ENCODE assay signal across 30 cellular contexts in the genomic region with DNA sequence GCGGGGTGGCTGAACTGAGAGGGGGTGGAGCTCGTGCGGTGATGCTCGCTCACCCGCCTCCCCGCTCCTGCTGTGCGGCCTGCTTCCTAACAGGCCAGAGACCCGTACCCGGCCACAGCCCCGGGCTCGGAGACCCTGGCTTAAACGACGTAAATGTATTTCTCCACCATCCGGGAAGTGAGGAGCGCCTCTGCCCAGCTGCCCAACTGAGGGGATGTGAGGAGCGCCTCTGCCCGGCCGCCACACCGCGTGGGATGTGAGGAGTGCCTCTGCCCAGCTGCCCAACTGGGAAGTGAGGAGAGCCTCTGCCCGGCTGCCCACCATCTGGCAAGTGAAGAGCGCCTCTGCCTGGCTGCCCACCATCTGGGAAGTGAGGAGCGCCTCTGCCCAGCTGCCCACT.
"Had no signal": no experiment of that assay in that cellular context is flagged by ENCODE, and none has a peak within 500 bp of the region (broad histone marks: within the 10 kb centered on the region; RNA-seq: fewer than 3 reads in every experiment).

No MANE protein-coding gene starts in this region.

- H3K9me3 ChIP-seq: adrenal gland, body of pancreas, breast epithelium had no signal

- H3K27me3 ChIP-seq: adrenal gland, body of pancreas, brain microvascular endothelial cell, breast epithelium had no signal

- H3K36me3 ChIP-seq: adrenal gland, brain microvascular endothelial cell, breast epithelium had no signal

- H3K27ac ChIP-seq: adrenal gland, body of pancreas, brain microvascular endothelial cell, breast epithelium, VCaP had no signal

- H3K4me3 ChIP-seq: adrenal gland, body of pancreas, breast epithelium had no signal

- DNase-seq: activated B cell treated with CpG ODN at 0.5 μM for 24 hours; activated CD4-positive, alpha-beta memory T cell treated with anti-CD3 and anti-CD28 coated beads for 36 hours; activated CD4-positive, alpha-beta T cell treated with anti-CD3 and anti-CD28 coated beads for 4 hours; activated CD4-positive, alpha-beta T cell treated with anti-CD3 and anti-CD28 coated beads, Interleukin-2, amount 10 ng/mL, durations not matched to agents 24 days and 14 days; activated CD4-positive, alpha-beta T cell treated with anti-CD3 and anti-CD28 coated beads, Interleukin-2, amount 50 U/mL, for 1 hour; activated CD4-positive, alpha-beta T cell treated with anti-CD3 and anti-CD28 coated beads, Interleukin-2, amount 50 U/mL, for 4 hours; activated CD4-positive, CD25-positive, alpha-beta regulatory T cell treated with anti-CD3 and anti-CD28 coated beads, Interleukin-2, amount 50 U/mL, for 72 hours; activated CD8-positive, alpha-beta memory T cell treated with anti-CD3 and anti-CD28 coated beads, Interleukin-2, amount 50 U/mL, for 4 hours; activated CD8-positive, alpha-beta T cell treated with anti-CD3 and anti-CD28 coated beads for 36 hours; activated effector memory CD4-positive, alpha-beta T cell treated with anti-CD3 and anti-CD28 coated beads, Interleukin-2, amount 50 U/mL, for 16 hours; activated gamma-delta T cell treated with Interleukin-2 at 50 U/mL for 16 hours; activated naive CD4-positive, alpha-beta T cell; activated naive CD4-positive, alpha-beta T cell treated with anti-CD3 and anti-CD28 coated beads for 36 hours; activated naive CD4-positive, alpha-beta T cell treated with anti-CD3 and anti-CD28 coated beads, Interleukin-2, amount 50 U/mL, for 16 hours; activated naive CD8-positive, alpha-beta T cell treated with anti-CD3 and anti-CD28 coated beads for 36 hours; activated T-cell treated with anti-CD3 and anti-CD28 coated beads for 4 hours; activated T-cell treated with anti-CD3 and anti-CD28 coated beads, Interleukin-2, amount 50 U/mL, for 1 hour; activated T-cell treated with anti-CD3 and anti-CD28 coated beads, Interleukin-2, amount 50 U/mL, for 4 hours; activated T-cell treated with anti-CD3 and anti-CD28 coated beads, Interleukin-2, amount 50 U/mL, for 72 hours; adrenal gland; amniotic stem cell; aorta; body of pancreas; brain microvascular endothelial cell; central memory CD4-positive, alpha-beta T cell; T-helper 1 cell; T-helper 2 cell; T-helper 9 cell had no signal

- H3K4me1 ChIP-seq: adrenal gland, body of pancreas, breast epithelium had no signal
